7 cellular contexts compared by ENCODE assay signal in genomic region chr11:118921929-118922744, GRCh38. TPM values are rescaled to one million over a fixed set of nuclear protein-coding genes. Genes with fewer than 3 reads are reported as not detected.
DNase-seq lines count a peak whose midpoint lies in the region; ATAC-seq and TF ChIP-seq lines count a peak whose summit lies in the region.

No MANE protein-coding gene starts in this region.

- no peaks in the 10 kb centered on the region for H3K9me3 Mint-ChIP-seq in neural crest cell

- H3K36me3 ChIP-seq in WERI-Rb-1 = no peaks in the 10 kb centered on the region

- no peaks in the 10 kb centered on the region for H3K27me3 ChIP-seq in WERI-Rb-1 (ENCODE audit: insufficient read depth, low read depth, severe bottlenecking)

- H3K36me3 Mint-ChIP-seq in neural crest cell (ENCODE audit: low read depth) = no peaks in the 10 kb centered on the region

- no peaks in the 10 kb centered on the region for H3K27me3 Mint-ChIP-seq in neural crest cell (ENCODE audit: low read depth)

- H3K27ac ChIP-seq in WERI-Rb-1 = 0 out of 2 replicates have a peak overlapping the region, but pooled peaks have one; percentile 25

- H3K4me3 ChIP-seq in WERI-Rb-1 (ENCODE audit: low read depth, low read length) (no peak overlapping the region), fibroblast of the aortic adventitia (ENCODE audit: low read depth, low read length) (peak overlapping the region; percentile 97)

- DNase-seq in HCEC 1CT (peak; percentile 68), WERI-Rb-1 (peak; percentile 72), fibroblast of the aortic adventitia (ENCODE audit: low read depth) (peak; percentile 87), neural crest cell (ENCODE audit: low read depth, low spot score) (no peak), SHP77 (lab: John Stamatoyannopoulos, UW) (no peak)
- DNase-seq in activated CD4-positive, CD25-positive, alpha-beta regulatory T cell treated with anti-CD3 and anti-CD28 coated beads, Interleukin-2, amount 50 U/mL, for 72 hours = no peak

- ATAC-seq in HG03139 (IDR thresholded peaks at IDR 0.05; ENCODE audit: unreplicated experiment) = no peak

- no peaks in the 10 kb centered on the region for H3K9me3 ChIP-seq in WERI-Rb-1 (ENCODE audit: severe bottlenecking)

- H3K4me1 Mint-ChIP-seq in neural crest cell = peaks cover 72% of the 10 kb centered on the region

- H3K4me3 Mint-ChIP-seq in neural crest cell = peak overlapping the region; percentile 85

- no peak for TF ChIP-seq CTCF in WERI-Rb-1 (IDR thresholded peaks at IDR 0.05; ENCODE audit: low read depth, low read length)
- TF ChIP-seq CTCF in fibroblast of the aortic adventitia (IDR thresholded peaks at IDR 0.05; ENCODE audit: insufficient read depth, low read length) = no peak
- TF ChIP-seq CTCF in neural crest cell (conservative IDR thresholded peaks at IDR 0.05) = no peak

- no peak overlapping the region for H3K27ac Mint-ChIP-seq in neural crest cell (ENCODE audit: unreplicated experiment)

RNA-seq across cellular contexts. Expression of gene BCL9L, which starts 3.6 kb away (rescaled TPM):
- total RNA-seq in fibroblast of the aortic adventitia (ENCODE audit: low replicate concordance) (17.7 and 19.5 TPM in 2 replicates), neural crest cell (19.2 and 21.2 TPM in 2 replicates)

RNA-seq across cellular contexts. Expression of gene UPK2, which starts 34.0 kb away (rescaled TPM):
- not detected in 2 replicates for total RNA-seq in fibroblast of the aortic adventitia (ENCODE audit: low replicate concordance)
- total RNA-seq in neural crest cell = not detected in 2 replicates

RNA-seq across cellular contexts. Expression of gene CXCR5, which starts 38.4 kb away (rescaled TPM):
- total RNA-seq in fibroblast of the aortic adventitia (ENCODE audit: low replicate concordance) (not detected in 2 replicates), neural crest cell (not detected in 2 replicates)

RNA-seq across cellular contexts. Expression of gene FOXR1, which starts 49.4 kb away (rescaled TPM):
- total RNA-seq in fibroblast of the aortic adventitia (ENCODE audit: low replicate concordance) (not detected in 2 replicates), neural crest cell (not detected in 2 replicates)

Comparison
In these comparisons a context has a peak if more than half of its experiments do, and no peak if none do; other contexts are left out.
1. DNase-seq: peak in HCEC 1CT (single experiment), WERI-Rb-1 (single experiment) and fibroblast of the aortic adventitia (single experiment); none in neural crest cell (single experiment), activated CD4-positive, CD25-positive, alpha-beta regulatory T cell treated with anti-CD3 and anti-CD28 coated beads, Interleukin-2, amount 50 U/mL, for 72 hours (single experiment) and SHP77 (0 of 2).